Comparison of ENCODE assay signal across 11 cellular contexts in the genomic region with DNA sequence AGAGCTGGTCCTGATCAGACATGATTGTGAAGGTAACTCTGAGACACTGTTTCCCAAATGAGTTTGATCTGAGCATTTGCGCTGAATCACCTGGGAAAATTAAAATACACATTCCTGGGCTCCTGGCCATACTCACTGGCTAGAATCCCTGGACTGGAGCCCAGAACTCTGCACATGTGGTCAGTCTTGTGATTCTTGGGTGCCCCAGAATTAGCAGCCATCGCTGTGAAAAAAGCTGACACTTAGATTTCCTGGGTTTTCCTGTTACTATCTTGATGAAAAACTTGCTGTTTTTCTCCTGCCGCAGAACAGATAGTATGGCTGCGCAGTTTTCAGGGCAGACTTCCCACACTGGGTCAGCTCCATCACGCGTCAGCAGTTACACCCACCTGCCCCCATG. TPM values are rescaled to one million over a fixed set of nuclear protein-coding genes. Genes with fewer than 3 reads are reported as not detected.
DNase-seq lines count a peak whose midpoint lies in the region; ATAC-seq and TF ChIP-seq lines count a peak whose summit lies in the region.
"Had no signal": no experiment of that assay in that cellular context is flagged by ENCODE, and none has a peak within 500 bp of the region (broad histone marks: within the 10 kb centered on the region; RNA-seq: fewer than 3 reads in every experiment).

No MANE protein-coding gene starts in this region.

- no peak overlapping the region for H3K4me2 ChIP-seq in mesenchymal stem cell (ENCODE audit: low read length, poor library complexity, severe bottlenecking)

- H2BK5ac ChIP-seq in mesenchymal stem cell (ENCODE audit: low read depth, low read length, poor library complexity, severe bottlenecking): no peak overlapping the region

- H3K4me1 ChIP-seq in mesenchymal stem cell (ENCODE audit: control insufficient read depth, insufficient read depth, low read depth, low read length) (peaks cover 8% of the 10 kb centered on the region), SJCRH30 (no peaks in the 10 kb centered on the region)

- H4K91ac ChIP-seq in mesenchymal stem cell (ENCODE audit: low read length): no peak overlapping the region

- H4K8ac ChIP-seq in mesenchymal stem cell (ENCODE audit: low read length): peak overlapping the region; percentile 59

- no peak for ATAC-seq in GM18498 (IDR thresholded peaks at IDR 0.05; ENCODE audit: unreplicated experiment)
- no peak for ATAC-seq in omental fat pad (ENCODE audit: low FRiP score)

- H2BK15ac ChIP-seq in mesenchymal stem cell (ENCODE audit: low read depth, poor library complexity, severe bottlenecking): no peak overlapping the region

- no peak overlapping the region for H3K4ac ChIP-seq in mesenchymal stem cell (ENCODE audit: low read depth in 1 of 2, low read length in 2 of 2)

- H3K27ac ChIP-seq in epithelial cell of prostate (peak overlapping the region; percentile 53), mesenchymal stem cell (ENCODE audit: low read length, poor library complexity, severe bottlenecking) (no peak overlapping the region), SJCRH30 (no peak overlapping the region)

- no peaks in the 10 kb centered on the region for H3K36me3 ChIP-seq in mesenchymal stem cell (ENCODE audit: control insufficient read depth in 1 of 2, insufficient read depth in 2 of 2, low read depth in 1 of 2, low read length in 2 of 2)
- H3K36me3 ChIP-seq in SJCRH30: no peaks in the 10 kb centered on the region

- peak overlapping the region in 1 of 2 experiments; percentile 25 for H3K4me3 ChIP-seq in mesenchymal stem cell (ENCODE audit: insufficient read depth in 1 of 2, low read depth in 1 of 2, low read length in 2 of 2)
- H3K4me3 ChIP-seq in SJCRH30: no peak overlapping the region

- H3K79me1 ChIP-seq in mesenchymal stem cell (replicated peaks; ENCODE audit: low read length, poor library complexity, severe bottlenecking): no peaks in the 10 kb centered on the region

- H3K9me3 ChIP-seq in mesenchymal stem cell (ENCODE audit: control insufficient read depth, low read length) (no peaks in the 10 kb centered on the region), SJCRH30 (replicated peaks) (no peaks in the 10 kb centered on the region)

- H2BK120ac ChIP-seq in mesenchymal stem cell (ENCODE audit: low read depth, low read length): no peak overlapping the region

- no peak overlapping the region for H2AFZ ChIP-seq in mesenchymal stem cell (ENCODE audit: low read depth, low read length)

- H3K18ac ChIP-seq in mesenchymal stem cell (ENCODE audit: low read depth in 1 of 2, low read length in 2 of 2): no peak overlapping the region

- H2BK12ac ChIP-seq in mesenchymal stem cell (ENCODE audit: low read length in 2 of 2): no peak overlapping the region

- peak overlapping the region; percentile 74 for H3K9ac ChIP-seq in mesenchymal stem cell (ENCODE audit: low read length)

- no peak overlapping the region for H3K23ac ChIP-seq in mesenchymal stem cell (ENCODE audit: low read length in 2 of 2)

- 77% methylated on average over 6 of the region's 6 CpGs for WGBS in mesenchymal stem cell

- no peak overlapping the region for H3K14ac ChIP-seq in mesenchymal stem cell (ENCODE audit: low read length in 2 of 2)

- TF ChIP-seq CTCF in AG09319 (IDR thresholded peaks at IDR 0.05; ENCODE audit: low read depth, low read length): no peak
- no peak for TF ChIP-seq CTCF in omental fat pad (IDR thresholded peaks at IDR 0.05)

- H2AK5ac ChIP-seq in mesenchymal stem cell (ENCODE audit: low read length, severe bottlenecking): no peak overlapping the region

- peak; percentile 11 for DNase-seq in AG09319 (ENCODE audit: extremely low read depth, low read depth)
- peak; percentile 69 for DNase-seq in M059J (ENCODE audit: low read depth)
- peak; percentile 36 for DNase-seq in epithelial cell of prostate (ENCODE audit: low read depth, low spot score)
- DNase-seq in mesenchymal stem cell: peak; percentile 16
- DNase-seq in SJCRH30: no peak
- no peak for DNase-seq in omental fat pad (ENCODE audit: low spot score)
- DNase-seq in activated CD8-positive, alpha-beta memory T cell treated with anti-CD3 and anti-CD28 coated beads, Interleukin-2, amount 50 U/mL, for 48 hours: no peak
- DNase-seq: activated effector memory CD4-positive, alpha-beta T cell treated with Interleukin-2 at 50 U/mL for 16 hours; KBM-7 had no signal

- peaks cover 20 to 23% of the 10 kb centered on the region in 2 experiments for H3K27me3 ChIP-seq in mesenchymal stem cell (ENCODE audit: control insufficient read depth in 1 of 2, insufficient read depth in 1 of 2, low read length in 2 of 2)
- H3K27me3 ChIP-seq in SJCRH30: no peaks in the 10 kb centered on the region

RNA-seq across cellular contexts. Expression of gene NECAB2, which starts 24.6 kb away (rescaled TPM):
- total RNA-seq in M059J (2014; rRNA removed; shearing (Covaris generic)): not detected in 2 replicates
- 0.58 TPM for polyA plus RNA-seq in mesenchymal stem cell (2013, experiment 1 of 2)
- polyA plus RNA-seq in mesenchymal stem cell (2013, experiment 2 of 2): 0.33 TPM
- 0.08 and 0.10 TPM in 2 replicates for total RNA-seq in SJCRH30 (2014; rRNA removed; shearing (Covaris generic))
- under 1 TPM in 1 of 4 donors, not detected in 3; 0.65 TPM for total RNA-seq in omental fat pad
- polyA plus RNA-seq: esophagus had no signal

RNA-seq across cellular contexts. Expression of gene OSGIN1, which starts 39.6 kb away (rescaled TPM):
- total RNA-seq in M059J (2014; rRNA removed; shearing (Covaris generic)): 3.6 and 4.0 TPM in 2 replicates
- polyA plus RNA-seq in mesenchymal stem cell (2013, experiment 1 of 2): 5.4 TPM
- 5.9 TPM for polyA plus RNA-seq in mesenchymal stem cell (2013, experiment 2 of 2)
- 1.7 and 2.1 TPM in 2 replicates for total RNA-seq in SJCRH30 (2014; rRNA removed; shearing (Covaris generic))
- total RNA-seq in omental fat pad: 10 to 100 TPM in 3 of 4 donors, 1 to 10 TPM in 1; 5.9 to 15.7 (median 13.3) TPM

RNA-seq across cellular contexts. Expression of gene SLC38A8, which starts 50.0 kb away (rescaled TPM):
- total RNA-seq in M059J (2014; rRNA removed; shearing (Covaris generic)): 0.42 TPM in 1 of 2 replicates, not detected in the other
- polyA plus RNA-seq in mesenchymal stem cell (2013, experiment 1 of 2): not detected
- polyA plus RNA-seq in mesenchymal stem cell (2013, experiment 2 of 2): not detected
- total RNA-seq in SJCRH30 (2014; rRNA removed; shearing (Covaris generic)): not detected in 2 replicates
- not detected for total RNA-seq in omental fat pad

Comparison
In these comparisons a context has a peak if more than half of its experiments do, and no peak if none do; other contexts are left out.
1. DNase-seq: peak in AG09319 (single experiment), M059J (single experiment), epithelial cell of prostate (single experiment) and mesenchymal stem cell (single experiment); none in SJCRH30 (0 of 2), omental fat pad (single experiment) and activated CD8-positive, alpha-beta memory T cell treated with anti-CD3 and anti-CD28 coated beads, Interleukin-2, amount 50 U/mL, for 48 hours (single experiment).